In genomic region chr10:71752391-71753090, GRCh38 we compare ENCODE assay signal across 14 cellular contexts. TPM values are rescaled to one million over a fixed set of nuclear protein-coding genes. Genes with fewer than 3 reads are reported as not detected.
DNase-seq lines count a peak whose midpoint lies in the region; ATAC-seq and TF ChIP-seq lines count a peak whose summit lies in the region.
"Had no signal": no experiment of that assay in that cellular context is flagged by ENCODE, and none has a peak within 500 bp of the region (broad histone marks: within the 10 kb centered on the region; RNA-seq: fewer than 3 reads in every experiment).

No MANE protein-coding gene starts in this region.

- H3K36me3 Mint-ChIP-seq in activated CD8-positive, alpha-beta T cell treated with anti-CD3 and anti-CD28 coated beads, Interleukin-2, amount 10 ng/mL, durations not matched to agents 7 days and 5 days (ENCODE audit: low read depth), result peaks cover 83% of the 10 kb centered on the region
- H3K36me3 Mint-ChIP-seq: mesothelial cell of epicardium had no signal

- CTCF ChIA-PET in activated CD8-positive, alpha-beta T cell treated with anti-CD3 and anti-CD28 coated beads, Interleukin-2, amount 10 ng/mL, durations not matched to agents 7 days and 5 days (lab: Charles Lee), result interaction anchor here (0.9 to 8.4 kb wide), 10 partner anchors 10 to 59 kb away, joined by 3 to 116 read pairs (median 6); partner anchors contain the start of gene VSIR

- no peaks in the 10 kb centered on the region for H3K36me3 ChIP-seq in right lobe of liver
- H3K36me3 ChIP-seq in upper lobe of left lung, result peaks cover 3 to 69% (median 16%) of the 10 kb centered on the region in 4 donors
- H3K36me3 ChIP-seq: BE2C had no signal

- TF ChIP-seq EP300 in upper lobe of left lung (IDR thresholded peaks at IDR 0.05), result no peak

- no peaks in the 10 kb centered on the region for H3K9me3 ChIP-seq in right lobe of liver
- H3K9me3 ChIP-seq in upper lobe of left lung, result no peaks in the 10 kb centered on the region
- H3K9me3 ChIP-seq: BE2C had no signal

- H3K4me1 Mint-ChIP-seq in activated CD8-positive, alpha-beta T cell treated with anti-CD3 and anti-CD28 coated beads, Interleukin-2, amount 10 ng/mL, durations not matched to agents 7 days and 5 days (ENCODE audit: low read depth), result peaks cover 97% of the 10 kb centered on the region

- H3K4me3 ChIP-seq in right lobe of liver (no peak overlapping the region), upper lobe of left lung (no peak overlapping the region)
- H3K4me3 ChIP-seq: GM12878 had no signal

- H3K27ac ChIP-seq in right lobe of liver (peak overlapping the region in 2 of 3 donors; percentile 24 to 43), upper lobe of left lung (peak overlapping the region; percentile 83 to 87 (median 84))

- H3K27me3 ChIP-seq in right lobe of liver, result no peaks in the 10 kb centered on the region
- H3K27me3 ChIP-seq in upper lobe of left lung, result no peaks in the 10 kb centered on the region
- H3K27me3 ChIP-seq: BE2C had no signal

- no peak for ATAC-seq in Right ventricle myocardium inferior
- no peak for ATAC-seq in left cardiac atrium
- ATAC-seq in activated CD8-positive, alpha-beta T cell treated with anti-CD3 and anti-CD28 coated beads, Interleukin-2, amount 10 ng/mL, durations not matched to agents 7 days and 5 days, result no peak
- no peak for ATAC-seq in right lobe of liver
- no peak for ATAC-seq in upper lobe of left lung (ENCODE audit: low FRiP score in 2 of 2)
- ATAC-seq in GM19463 (IDR thresholded peaks at IDR 0.05; ENCODE audit: unreplicated experiment), result no peak
- ATAC-seq in GM21825 (IDR thresholded peaks at IDR 0.05; ENCODE audit: unreplicated experiment), result no peak
- ATAC-seq in GM18517 (IDR thresholded peaks at IDR 0.05; ENCODE audit: unreplicated experiment), result no peak
- ATAC-seq: GM12878 had no signal

- H3K4me3 Mint-ChIP-seq in activated CD8-positive, alpha-beta T cell treated with anti-CD3 and anti-CD28 coated beads, Interleukin-2, amount 10 ng/mL, durations not matched to agents 7 days and 5 days, result peak overlapping the region; percentile 34
- H3K4me3 Mint-ChIP-seq: mesothelial cell of epicardium had no signal

- peak; percentile 71 for DNase-seq in Right ventricle myocardium inferior (ENCODE audit: missing footprints)
- DNase-seq in left cardiac atrium, result no peak
- DNase-seq in activated CD8-positive, alpha-beta T cell treated with anti-CD3 and anti-CD28 coated beads, Interleukin-2, amount 10 ng/mL, durations not matched to agents 7 days and 5 days, result no peak
- DNase-seq in right lobe of liver, result peak in 1 of 3 donors; percentile 46
- peak in 1 of 2 donors; percentile 60 for DNase-seq in upper lobe of left lung
- DNase-seq: activated CD4-positive, CD25-positive, alpha-beta regulatory T cell treated with anti-CD3 and anti-CD28 coated beads, Interleukin-2, amount 50 U/mL, for 72 hours; BE2C; NCI-H1436 had no signal

- POLR2A ChIA-PET in activated CD8-positive, alpha-beta T cell treated with anti-CD3 and anti-CD28 coated beads, Interleukin-2, amount 10 ng/mL, durations not matched to agents 7 days and 5 days (lab: Charles Lee), result interaction anchor here (0.8 to 1.8 kb wide), 11 partner anchors 11 to 26 kb away, joined by 3 to 8 read pairs (median 4); partner anchors contain the start of gene VSIR

- H3K4me1 ChIP-seq in right lobe of liver (peaks cover 0 to 22% (median 0%) of the 10 kb centered on the region in 4 donors), upper lobe of left lung (peaks cover 75 to 94% (median 85%) of the 10 kb centered on the region in 4 donors)
- H3K4me1 ChIP-seq: BE2C had no signal

- TF ChIP-seq CTCF in right lobe of liver (IDR thresholded peaks at IDR 0.05) (no peak), upper lobe of left lung (IDR thresholded peaks at IDR 0.05) (no peak)

- intact Hi-C loops in Right ventricle myocardium inferior (cut with DNase I), result no loop called here
- intact Hi-C loops in left cardiac atrium (cut with DNase I), result no loop called here
- intact Hi-C loops in right lobe of liver (cut with DNase I), result no loop called here

- peak overlapping the region; percentile 94 for H3K27ac Mint-ChIP-seq in activated CD8-positive, alpha-beta T cell treated with anti-CD3 and anti-CD28 coated beads, Interleukin-2, amount 10 ng/mL, durations not matched to agents 7 days and 5 days
- H3K27ac Mint-ChIP-seq: mesothelial cell of epicardium had no signal

- WGBS in right lobe of liver (ENCODE audit: insufficient coverage, low coverage, low lambda C conversion rate, missing lambda C conversion rate), result 60% methylated on average over 1 of the region's 8 CpGs
- 8 to 70% methylated on average over 2 to 8 of the region's 8 CpGs for WGBS in upper lobe of left lung, 2 donors

- H3K27me3 Mint-ChIP-seq in activated CD8-positive, alpha-beta T cell treated with anti-CD3 and anti-CD28 coated beads, Interleukin-2, amount 10 ng/mL, durations not matched to agents 7 days and 5 days (ENCODE audit: low read depth), result no peaks in the 10 kb centered on the region

- H3K9me3 Mint-ChIP-seq in activated CD8-positive, alpha-beta T cell treated with anti-CD3 and anti-CD28 coated beads, Interleukin-2, amount 10 ng/mL, durations not matched to agents 7 days and 5 days (ENCODE audit: insufficient read depth), result no peaks in the 10 kb centered on the region
- H3K9me3 Mint-ChIP-seq: mesothelial cell of epicardium had no signal

- TF ChIP-seq POLR2A in right lobe of liver (IDR thresholded peaks at IDR 0.05) (no peak), upper lobe of left lung (IDR thresholded peaks at IDR 0.05) (no peak)

RNA-seq across cellular contexts. Expression of gene VSIR, which starts 20.8 kb away (rescaled TPM):
- 140 TPM for total RNA-seq in Right ventricle myocardium inferior
- 10 to 100 TPM; 40.6 to 65.3 TPM for total RNA-seq in left cardiac atrium
- total RNA-seq in activated CD8-positive, alpha-beta T cell treated with anti-CD3 and anti-CD28 coated beads, Interleukin-2, amount 10 ng/mL, durations not matched to agents 7 days and 5 days, result 100 to 1,000 TPM; 127 to 133 TPM
- 10 to 100 TPM in 3 of 6 experiments, 1 to 10 TPM in 3; 6.1 to 17.1 (median 10.1) TPM for total RNA-seq in right lobe of liver
- 100 to 1,000 TPM in 2 of 6 donors, 10 to 100 TPM in 4; 51.7 to 167 (median 92.5) TPM for total RNA-seq in upper lobe of left lung

RNA-seq across cellular contexts. Expression of gene C10orf105, which starts 33.0 kb away (rescaled TPM):
- total RNA-seq in Right ventricle myocardium inferior, result 0.05 TPM
- total RNA-seq in left cardiac atrium, result under 1 TPM; 0.27 to 0.47 TPM
- total RNA-seq in activated CD8-positive, alpha-beta T cell treated with anti-CD3 and anti-CD28 coated beads, Interleukin-2, amount 10 ng/mL, durations not matched to agents 7 days and 5 days, result 1 to 10 TPM in 1 of 2 experiments, under 1 TPM in 1; 0.73 to 1.1 TPM
- total RNA-seq in right lobe of liver, result under 1 TPM in 1 of 6 experiments, not detected in 5; 0.05 TPM
- 1 to 10 TPM in 1 of 6 donors, under 1 TPM in 4, not detected in 1; 0.15 to 1.0 (median 0.44) TPM for total RNA-seq in upper lobe of left lung
- total RNA-seq: fibroblast of villous mesenchyme had no signal
